Comparison of ENCODE assay signal across 16 cellular contexts in the genomic region with DNA sequence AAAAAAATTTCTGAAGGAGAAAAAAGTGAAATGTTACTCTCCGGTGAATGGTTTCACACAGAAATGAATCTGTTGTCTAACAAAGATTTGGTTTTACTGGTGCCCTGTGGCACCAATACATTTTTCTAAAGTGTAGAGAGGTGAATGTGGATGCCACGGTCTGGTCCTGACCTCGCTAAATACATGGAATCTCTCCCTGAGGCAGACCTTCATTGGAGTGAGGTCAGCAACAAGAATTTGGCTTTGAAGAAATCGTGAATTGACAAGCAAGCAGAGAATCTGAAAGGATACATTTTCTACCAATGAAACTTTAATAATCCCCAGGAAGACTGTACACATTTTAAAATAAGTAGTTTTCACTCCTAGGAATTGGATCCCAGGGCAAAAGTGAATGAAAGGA.
DNase-seq lines count a peak whose midpoint lies in the region; ATAC-seq, FAIRE-seq and TF ChIP-seq lines count a peak whose summit lies in the region.
"Had no signal": no experiment of that assay in that cellular context is flagged by ENCODE, and none has a peak within 500 bp of the region (broad histone marks: within the 10 kb centered on the region; RNA-seq: fewer than 3 reads in every experiment).

No MANE protein-coding gene starts in this region.

- WGBS in SK-N-SH (ENCODE audit: low lambda C conversion rate), result 53% methylated on average over 4 of the region's 4 CpGs
- WGBS in gastroesophageal sphincter (ENCODE audit: low coverage in 1 of 2), 2 donors, result 23 to 24% methylated on average over 4 of the region's 4 CpGs
- 82 to 88% methylated on average over 4 of the region's 4 CpGs for WGBS in pancreas, 2 donors

- CTCF ChIA-PET in SK-N-SH (lab: Yijun Ruan, JAX), result no interaction called here
- CTCF ChIA-PET in Calu3 (lab: Charles Lee), result no interaction called here

- H3K9me3 ChIP-seq in SK-N-SH (peaks cover under 1% of the 10 kb centered on the region; the same call in 1 of the 2 replicates), gastroesophageal sphincter (peaks cover 0 to 5% (median 0%) of the 10 kb centered on the region in 3 donors), pancreas (no peaks in the 10 kb centered on the region)
- H3K9me3 ChIP-seq: Caco-2 had no signal

- no peaks in the 10 kb centered on the region for H3F3A ChIP-seq in SK-N-SH (replicated peaks; ENCODE audit: insufficient read depth)

- intact Hi-C loops in Calu3 (cut with micrococcal nuclease; ENCODE audit: unreplicated experiment) (no loop called here), pancreas (cut with DNase I) (no loop called here)

- no peak for TF ChIP-seq RAD21 in SK-N-SH (IDR thresholded peaks at IDR 0.05; ENCODE audit: low read length)

- peaks cover 7% of the 10 kb centered on the region for H3K9me3 Mint-ChIP-seq in osteocyte (ENCODE audit: unreplicated experiment)
- peaks cover 3% of the 10 kb centered on the region for H3K9me3 Mint-ChIP-seq in Calu3 (ENCODE audit: low read depth, unreplicated experiment)
- H3K9me3 Mint-ChIP-seq: GM23338 had no signal

- no peaks in the 10 kb centered on the region for H3K79me2 ChIP-seq in SK-N-SH (ENCODE audit: insufficient read depth)

- no peak overlapping the region; the same call in 1 of the 2 replicates for H3K9ac ChIP-seq in SK-N-SH

- H3K9me2 ChIP-seq in SK-N-SH, result no peaks in the 10 kb centered on the region

- peak overlapping the region; percentile 49 for H3K27ac Mint-ChIP-seq in osteocyte (ENCODE audit: unreplicated experiment)
- no peak overlapping the region for H3K27ac Mint-ChIP-seq in Calu3 (ENCODE audit: unreplicated experiment)

- H3K4me3 Mint-ChIP-seq in osteocyte (ENCODE audit: unreplicated experiment), result no peak overlapping the region
- no peak overlapping the region for H3K4me3 Mint-ChIP-seq in Calu3 (ENCODE audit: low read depth, unreplicated experiment)
- H3K4me3 Mint-ChIP-seq: GM23338 had no signal

- no peak for TF ChIP-seq CTCF in SK-N-SH (IDR thresholded peaks at IDR 0.05)
- no peak for TF ChIP-seq CTCF in gastroesophageal sphincter (IDR thresholded peaks at IDR 0.05)
- no peak for TF ChIP-seq CTCF in osteocyte (IDR thresholded peaks at IDR 0.05)
- no peak for TF ChIP-seq CTCF in Calu3 (IDR thresholded peaks at IDR 0.05; ENCODE audit: unreplicated experiment)
- TF ChIP-seq CTCF in pancreas (IDR thresholded peaks at IDR 0.05), result no peak

- H3K27me3 Mint-ChIP-seq in osteocyte (ENCODE audit: unreplicated experiment) (no peaks in the 10 kb centered on the region), Calu3 (ENCODE audit: unreplicated experiment) (no peaks in the 10 kb centered on the region)

- no peaks in the 10 kb centered on the region for H4K20me1 ChIP-seq in SK-N-SH (ENCODE audit: insufficient read depth)

- H3K4me1 Mint-ChIP-seq in osteocyte (ENCODE audit: unreplicated experiment), result peaks cover 28% of the 10 kb centered on the region
- no peaks in the 10 kb centered on the region for H3K4me1 Mint-ChIP-seq in Calu3 (ENCODE audit: low read depth, unreplicated experiment)

- H3K27me3 ChIP-seq in SK-N-SH (ENCODE audit: insufficient read depth) (no peaks in the 10 kb centered on the region), gastroesophageal sphincter (no peaks in the 10 kb centered on the region), pancreas (no peaks in the 10 kb centered on the region)

- TF ChIP-seq EP300 in SK-N-SH (IDR thresholded peaks at IDR 0.05; ENCODE audit: borderline replicate concordance in 1 of 2, low read depth in 1 of 2, low read length in 1 of 2), result no peak
- no peak for TF ChIP-seq EP300 in gastroesophageal sphincter (IDR thresholded peaks at IDR 0.05)

- DNase-seq in SK-N-SH (no peak), osteocyte (ENCODE audit: extremely low spot score, unreplicated experiment) (no peak), NCI-H2196 (lab: John Stamatoyannopoulos, UW; ENCODE audit: unreplicated experiment) (no peak), Calu3 (no peak), DMS53 (lab: John Stamatoyannopoulos, UW) (no peak), pancreas (no peak)
- DNase-seq: Caco-2; NCI-H187 treated with DMSO at 0.1 percent for 48 hours; NCI-H2171; NCI-H446 treated with DMSO at 0.1 percent for 48 hours; NK-92 treated with Interleukin-12 subunit alpha and Interleukin-12 subunit beta, amount 100 ng/mL, for 24 hours; OCI-M1; SHP77 treated with DMSO at 0.1 percent for 48 hours had no signal

- H3K4me3 ChIP-seq in SK-N-SH (ENCODE audit: low read depth in 2 of 2, low read length in 1 of 2) (no peak overlapping the region), gastroesophageal sphincter (no peak overlapping the region), pancreas (no peak overlapping the region)
- H3K4me3 ChIP-seq: GM23338 had no signal

- H2AFZ ChIP-seq in SK-N-SH (ENCODE audit: low read depth), result peak overlapping the region; percentile 86; the same call in 1 of the 2 replicates
- H2AFZ ChIP-seq: GM23338 had no signal

- no peak for ATAC-seq in gastroesophageal sphincter
- ATAC-seq in pancreas, result no peak
- ATAC-seq: GM23338, HCT116 had no signal

- POLR2A ChIA-PET in SK-N-SH (lab: Yijun Ruan, JAX), result no interaction called here

- BruUV-seq in Calu3 (replicated peaks; lab: Mats Ljungman, UMichigan), result no TSS peak

- peaks cover 0 to 3% of the 10 kb centered on the region in 2 experiments; a peak in 2 of 4 replicates for H3K4me1 ChIP-seq in SK-N-SH (ENCODE audit: control insufficient read depth in 1 of 2, insufficient read depth in 2 of 2, low read depth in 1 of 2, low read length in 1 of 2)
- H3K4me1 ChIP-seq in gastroesophageal sphincter, result peaks cover 4 to 36% (median 9%) of the 10 kb centered on the region in 3 donors
- H3K4me1 ChIP-seq in pancreas, result no peaks in the 10 kb centered on the region
- H3K4me1 ChIP-seq: Caco-2 had no signal

- no peak for FAIRE-seq in pancreas (lab: Jason Lieb, UNC)

- peak overlapping the region in 1 of 2 experiments; percentile 32; a peak in 3 of 4 replicates for H3K27ac ChIP-seq in SK-N-SH (ENCODE audit: low read depth in 2 of 2, low read length in 1 of 2)
- peak overlapping the region; percentile 77 to 85 (median 80) for H3K27ac ChIP-seq in gastroesophageal sphincter
- H3K27ac ChIP-seq in pancreas, result no peak overlapping the region

- peak overlapping the region; percentile 46; the same call in 1 of the 2 replicates for H3K4me2 ChIP-seq in SK-N-SH
- H3K4me2 ChIP-seq: GM23338 had no signal

- H3K36me3 ChIP-seq in SK-N-SH (replicated peaks in 1 of 2; ENCODE audit: control insufficient read depth in 1 of 2, insufficient read depth in 2 of 2, low read length in 1 of 2) (no peaks in the 10 kb centered on the region), gastroesophageal sphincter (no peaks in the 10 kb centered on the region), pancreas (no peaks in the 10 kb centered on the region)

- H3K36me3 Mint-ChIP-seq in osteocyte (ENCODE audit: unreplicated experiment), result no peaks in the 10 kb centered on the region
- H3K36me3 Mint-ChIP-seq in Calu3 (ENCODE audit: insufficient read depth, unreplicated experiment), result no peaks in the 10 kb centered on the region

- no peak for TF ChIP-seq POLR2A in gastroesophageal sphincter (IDR thresholded peaks at IDR 0.05)

TF ChIP-seq in SK-N-SH, 30 proteins besides CTCF, POLR2A, EP300 and RAD21:
- TF ChIP-seq SMC3 (IDR thresholded peaks at IDR 0.05; ENCODE audit: low read depth, low read length) (no peak), ELF1 (IDR thresholded peaks at IDR 0.05) (no peak), TEAD4 (IDR thresholded peaks at IDR 0.05; ENCODE audit: borderline replicate concordance, insufficient read depth) (no peak), NRF1 (IDR thresholded peaks at IDR 0.05; ENCODE audit: low read depth, low read length) (no peak)
- TF ChIP-seq, protein P1, sequence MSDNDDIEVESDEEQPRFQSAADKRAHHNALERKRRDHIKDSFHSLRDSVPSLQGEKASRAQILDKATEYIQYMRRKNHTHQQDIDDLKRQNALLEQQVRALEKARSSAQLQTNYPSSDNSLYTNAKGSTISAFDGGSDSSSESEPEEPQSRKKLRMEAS (IDR thresholded peaks at IDR 0.05; ENCODE audit: low read depth), result no peak

Comparison
In these comparisons a context has a peak if more than half of its experiments do, and no peak if none do; other contexts are left out.
1. H3K27ac ChIP-seq: peak in gastroesophageal sphincter (4 of 4); none in pancreas (0 of 4).